In the genomic region with DNA sequence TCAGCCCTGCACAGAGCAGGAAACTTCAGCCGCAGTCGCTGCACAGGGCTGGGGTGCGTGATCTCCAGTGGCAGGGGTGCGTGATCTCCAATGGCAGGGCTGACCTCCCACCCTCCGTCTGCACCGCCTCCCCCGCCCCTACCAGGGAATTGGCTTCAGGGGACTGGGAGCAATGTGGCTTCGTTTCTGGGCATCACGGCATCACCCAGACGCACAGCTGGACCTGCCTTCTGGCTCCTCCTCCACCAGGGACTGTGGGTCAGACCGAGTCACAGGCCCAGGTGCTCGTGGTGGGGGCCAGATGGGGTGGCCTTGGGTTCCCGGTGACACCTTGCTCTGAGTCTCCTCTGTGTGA, we compare ENCODE assay signal across 11 cellular contexts. TPM values are rescaled to one million over a fixed set of nuclear protein-coding genes. Genes with fewer than 3 reads are reported as not detected.
DNase-seq lines count a peak whose midpoint lies in the region; ATAC-seq, FAIRE-seq and TF ChIP-seq lines count a peak whose summit lies in the region.
"Had no signal": no experiment of that assay in that cellular context is flagged by ENCODE, and none has a peak within 500 bp of the region (broad histone marks: within the 10 kb centered on the region; RNA-seq: fewer than 3 reads in every experiment).

No MANE protein-coding gene starts in this region.

- H3K4me2 ChIP-seq in BLaER1: peak overlapping the region; percentile 96

- POLR2A ChIA-PET in activated CD4-positive, alpha-beta memory T cell treated with anti-CD3 and anti-CD28 coated beads for 36 hours (lab: Charles Lee): no interaction called here

- intact Hi-C loops in activated CD4-positive, alpha-beta memory T cell treated with anti-CD3 and anti-CD28 coated beads for 36 hours (cut with micrococcal nuclease): no loop called here
- intact Hi-C loops in kidney (cut with DNase I): no loop called here

- peaks cover 9% of the 10 kb centered on the region; the same call in 1 of the 2 replicates for H4K20me1 ChIP-seq in BLaER1

- ATAC-seq in GM18498 (IDR thresholded peaks at IDR 0.05; ENCODE audit: unreplicated experiment): no peak
- ATAC-seq: esophagus mucosa had no signal

- H3K9me3 ChIP-seq in BLaER1 (no peaks in the 10 kb centered on the region), kidney (ENCODE audit: control insufficient read depth in 1 of 2, low read length in 2 of 2) (no peaks in the 10 kb centered on the region)

- peak overlapping the region; percentile 66 for H3K27ac Mint-ChIP-seq in activated CD4-positive, alpha-beta memory T cell treated with anti-CD3 and anti-CD28 coated beads for 36 hours

- H3K4me1 ChIP-seq in BLaER1 (peaks cover 90% of the 10 kb centered on the region), kidney (ENCODE audit: control insufficient read depth in 1 of 2, insufficient read depth in 1 of 2, low read depth in 1 of 2, low read length in 2 of 2) (no peaks in the 10 kb centered on the region)

- H3K27me3 ChIP-seq in BLaER1: peaks cover 32% of the 10 kb centered on the region

- H3K36me3 ChIP-seq in BLaER1 (no peaks in the 10 kb centered on the region), kidney (ENCODE audit: control insufficient read depth in 1 of 2, insufficient read depth in 2 of 2, low read length in 2 of 2) (no peaks in the 10 kb centered on the region)

- TF ChIP-seq CTCF in kidney (IDR thresholded peaks at IDR 0.05; ENCODE audit: borderline replicate concordance, extremely low read depth, insufficient read depth): no peak

- H3K27me3 Mint-ChIP-seq in activated CD4-positive, alpha-beta memory T cell treated with anti-CD3 and anti-CD28 coated beads for 36 hours: peaks cover 18% of the 10 kb centered on the region

- H3K27ac ChIP-seq in BLaER1: no peak overlapping the region
- H3K27ac ChIP-seq in kidney (ENCODE audit: low read depth in 2 of 2, low read length in 2 of 2): no peak overlapping the region

- peaks cover 13% of the 10 kb centered on the region for H3K36me3 Mint-ChIP-seq in activated CD4-positive, alpha-beta memory T cell treated with anti-CD3 and anti-CD28 coated beads for 36 hours

- CTCF ChIA-PET in activated CD4-positive, alpha-beta memory T cell treated with anti-CD3 and anti-CD28 coated beads for 36 hours (lab: Charles Lee): interaction anchor here (1.3 kb wide), 1 partner anchor 56 kb away, joined by 3 read pairs; no protein-coding TSS in a partner anchor

- H3K4me3 Mint-ChIP-seq in activated CD4-positive, alpha-beta memory T cell treated with anti-CD3 and anti-CD28 coated beads for 36 hours: no peak overlapping the region

- no peak for FAIRE-seq in kidney (lab: Jason Lieb, UNC)

- H3K4me1 Mint-ChIP-seq in activated CD4-positive, alpha-beta memory T cell treated with anti-CD3 and anti-CD28 coated beads for 36 hours (ENCODE audit: low read depth): peaks cover 48% of the 10 kb centered on the region

- H3K9me3 Mint-ChIP-seq in activated CD4-positive, alpha-beta memory T cell treated with anti-CD3 and anti-CD28 coated beads for 36 hours: no peaks in the 10 kb centered on the region

- H3K4me3 ChIP-seq in BLaER1 (peak overlapping the region; percentile 6; the same call in 1 of the 2 replicates), kidney (ENCODE audit: low read length in 2 of 2) (no peak overlapping the region)

- DNase-seq in ELF-1 (ENCODE audit: low read depth, low spot score) (peak; percentile 1), kidney (peak; percentile 55), NCI-H2196 treated with DMSO at 0.1 percent for 48 hours (lab: John Stamatoyannopoulos, UW; ENCODE audit: unreplicated experiment) (no peak), SKM-1 (lab: John Stamatoyannopoulos, UW; ENCODE audit: unreplicated experiment) (no peak)
- DNase-seq in activated CD4-positive, alpha-beta memory T cell treated with anti-CD3 and anti-CD28 coated beads for 36 hours: no peak
- no peak for DNase-seq in activated CD8-positive, alpha-beta memory T cell treated with anti-CD3 and anti-CD28 coated beads, Interleukin-2, amount 50 U/mL, for 4 hours
- DNase-seq: MM.1S, NCI-H510A had no signal

- peak overlapping the region; percentile 42; the same call in 1 of the 2 replicates for H3K9ac ChIP-seq in BLaER1
- no peak overlapping the region for H3K9ac ChIP-seq in kidney (ENCODE audit: low read length in 2 of 2)

RNA-seq across cellular contexts. Expression of gene AHRR, which starts 51.0 kb away (rescaled TPM):
- total RNA-seq in activated CD4-positive, alpha-beta memory T cell treated with anti-CD3 and anti-CD28 coated beads for 36 hours: 10 to 100 TPM; 16.7 to 16.8 TPM
- 1.7 TPM for total RNA-seq in kidney
- polyA plus RNA-seq in kidney (ENCODE audit: insufficient read depth, low read depth, low replicate concordance): 0.71 TPM

Comparison
In these comparisons a context has a peak if more than half of its experiments do, and no peak if none do; other contexts are left out.
1. DNase-seq: peak in ELF-1 (single experiment) and kidney (single experiment); none in activated CD4-positive, alpha-beta memory T cell treated with anti-CD3 and anti-CD28 coated beads for 36 hours (single experiment), NCI-H2196 treated with DMSO at 0.1 percent for 48 hours (single experiment), SKM-1 (single experiment) and activated CD8-positive, alpha-beta memory T cell treated with anti-CD3 and anti-CD28 coated beads, Interleukin-2, amount 50 U/mL, for 4 hours (single experiment).